17 cellular contexts compared by ENCODE assay signal in the genomic region with DNA sequence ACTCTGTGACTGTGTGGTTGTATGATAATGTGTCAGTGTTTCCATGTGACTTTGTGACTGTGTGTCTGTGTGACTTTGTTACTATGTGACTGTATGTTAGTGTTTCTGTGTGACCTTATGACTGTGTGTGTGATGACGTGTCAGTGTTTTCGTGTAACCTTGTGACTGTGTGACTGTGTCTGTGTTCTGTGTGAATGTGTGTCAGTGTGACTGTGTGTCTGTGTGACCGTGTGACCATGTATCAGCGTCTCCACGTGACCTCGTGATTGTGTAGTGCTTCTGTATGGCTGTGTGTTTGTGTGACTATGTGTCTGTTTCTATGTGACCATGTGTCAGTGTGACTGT. TPM values are rescaled to one million over a fixed set of nuclear protein-coding genes. Genes with fewer than 3 reads are reported as not detected.
"Had no signal": no experiment of that assay in that cellular context is flagged by ENCODE, and none has a peak within 500 bp of the region (broad histone marks: within the 10 kb centered on the region; RNA-seq: fewer than 3 reads in every experiment).

No MANE protein-coding gene starts in this region.

- ATAC-seq: activated CD4-positive, CD25-positive, alpha-beta regulatory T cell treated with anti-CD3 and anti-CD28 coated beads, Interleukin-2, amount 50 U/mL, for 24 hours; gastrocnemius medialis; mucosa of descending colon had no signal

- H3K4me1 ChIP-seq: esophagus squamous epithelium, gastrocnemius medialis, thyroid gland had no signal

- H3K27ac ChIP-seq: coronary artery, esophagus squamous epithelium, gastrocnemius medialis, thyroid gland, VCaP had no signal

- H3K36me3 ChIP-seq: esophagus squamous epithelium, gastrocnemius medialis, thyroid gland had no signal

- H3K4me3 ChIP-seq: coronary artery, esophagus squamous epithelium, gastrocnemius medialis, mucosa of descending colon, thyroid gland had no signal

- H3K27me3 ChIP-seq: gastrocnemius medialis, thyroid gland had no signal

- H3K36me3 Mint-ChIP-seq: activated naive CD8-positive, alpha-beta T cell treated with anti-CD3 and anti-CD28 coated beads for 36 hours had no signal

- H3K27ac Mint-ChIP-seq: activated naive CD8-positive, alpha-beta T cell treated with anti-CD3 and anti-CD28 coated beads for 36 hours had no signal

- DNase-seq: activated CD4-positive, alpha-beta T cell treated with anti-CD3 and anti-CD28 coated beads, Interleukin-2, amount 50 U/mL, for 1 hour; activated naive CD8-positive, alpha-beta T cell treated with anti-CD3 and anti-CD28 coated beads for 36 hours; activated T-cell treated with anti-CD3 and anti-CD28 coated beads, Interleukin-2, amount 50 U/mL, for 1 hour; cerebellar nuclear complex; esophagus squamous epithelium; gastrocnemius medialis; mucosa of descending colon; retina; stimulated activated CD4-positive, alpha-beta T cell treated with anti-CD3 and anti-CD28 coated beads, Interleukin-4, amount 100 ng/mL, for 1 hour; stimulated activated naive CD4-positive, alpha-beta T cell treated with Interleukin-2 at 50 U/mL for 16 hours; substantia nigra; thyroid gland had no signal

- H3K9me3 Mint-ChIP-seq: activated naive CD8-positive, alpha-beta T cell treated with anti-CD3 and anti-CD28 coated beads for 36 hours had no signal

RNA-seq across cellular contexts. Expression of gene PKNOX2, which starts 9.5 kb away (rescaled TPM):
- total RNA-seq: activated naive CD8-positive, alpha-beta T cell treated with anti-CD3 and anti-CD28 coated beads for 36 hours; bronchial epithelial cell; T-helper 2 cell treated with Interferon-gamma antibody and Interleukin-4, amounts not matched to agents 100 ng/mL and 5 ng/mL, for 36 hours had no signal
